8 cellular contexts compared by ENCODE assay signal in genomic region chr1:58922302-58923089, GRCh38.
DNase-seq lines count a peak whose midpoint lies in the region; ATAC-seq and TF ChIP-seq lines count a peak whose summit lies in the region.

No MANE protein-coding gene starts in this region.

- no peaks in the 10 kb centered on the region for H3K79me1 ChIP-seq in H9 (ENCODE audit: insufficient read depth, low read depth, low read length, poor library complexity, severe bottlenecking)

- H4K20me1 ChIP-seq in SK-N-SH (ENCODE audit: insufficient read depth) (no peaks in the 10 kb centered on the region), H9 (ENCODE audit: control insufficient read depth, insufficient read depth, insufficient read length) (no peaks in the 10 kb centered on the region)

- H2BK20ac ChIP-seq in H9 (ENCODE audit: low read depth, low read length, poor library complexity, severe bottlenecking): no peak overlapping the region

- H3K18ac ChIP-seq in H9 (ENCODE audit: insufficient read length, low read depth, low read length): no peak overlapping the region

- H3K9me3 Mint-ChIP-seq in activated CD8-positive, alpha-beta memory T cell treated with anti-CD3 and anti-CD28 coated beads, Interleukin-2, amount 10 ng/mL, durations not matched to agents 7 days and 5 days (ENCODE audit: low read depth): peaks cover 4% of the 10 kb centered on the region
- H3K9me3 Mint-ChIP-seq in H9: peaks cover 0 to 3% of the 10 kb centered on the region in 2 experiments; a peak in 2 of 5 replicates

- TF ChIP-seq RAD21 in SK-N-SH (IDR thresholded peaks at IDR 0.05; ENCODE audit: low read length): no peak

- ATAC-seq in SK-N-SH treated with all-trans-retinoic acid at 6 μM for 48 hours: peak; percentile 79
- ATAC-seq in HG03095 (IDR thresholded peaks at IDR 0.05; ENCODE audit: unreplicated experiment): peak; percentile 98
- ATAC-seq in activated CD8-positive, alpha-beta memory T cell treated with anti-CD3 and anti-CD28 coated beads, Interleukin-2, amount 10 ng/mL, durations not matched to agents 7 days and 5 days: peak; percentile 99

- no peaks in the 10 kb centered on the region for H3K79me2 ChIP-seq in SK-N-SH (ENCODE audit: insufficient read depth)
- no peaks in the 10 kb centered on the region for H3K79me2 ChIP-seq in H9 (ENCODE audit: insufficient read depth, low read length)

- no peak overlapping the region for H2AK5ac ChIP-seq in H9 (ENCODE audit: insufficient read length, low read length)

- POLR2A ChIA-PET in SK-N-SH (lab: Yijun Ruan, JAX): no interaction called here

- H3K4me1 ChIP-seq in SK-N-SH (ENCODE audit: control insufficient read depth in 1 of 2, insufficient read depth in 2 of 2, low read depth in 1 of 2, low read length in 1 of 2) (0 out of 4 replicates have a peak, but pooled peaks cover 0 to 4% of the 10 kb centered on the region in 2 experiments), left ventricle myocardium inferior (peaks cover 31% of the 10 kb centered on the region), H9 (ENCODE audit: insufficient read depth, low read length) (no peaks in the 10 kb centered on the region)

- no peak overlapping the region for H4K8ac ChIP-seq in H9 (replicated peaks; ENCODE audit: insufficient read length, low read depth, low read length)

- H3K4me3 Mint-ChIP-seq in activated CD8-positive, alpha-beta memory T cell treated with anti-CD3 and anti-CD28 coated beads, Interleukin-2, amount 10 ng/mL, durations not matched to agents 7 days and 5 days: peak overlapping the region; percentile 9
- no peak overlapping the region for H3K4me3 Mint-ChIP-seq in H9

- H3K23me2 ChIP-seq in H9 (ENCODE audit: insufficient read length, low read depth, low read length, poor library complexity, severe bottlenecking): no peaks in the 10 kb centered on the region

- intact Hi-C loops in left ventricle myocardium inferior (cut with micrococcal nuclease): no loop called here

- H3K9me2 ChIP-seq in SK-N-SH: no peaks in the 10 kb centered on the region

- H3K27me3 ChIP-seq in SK-N-SH (ENCODE audit: insufficient read depth) (no peaks in the 10 kb centered on the region), left ventricle myocardium inferior (ENCODE audit: low read depth) (no peaks in the 10 kb centered on the region), H9 (ENCODE audit: insufficient read depth, low read length) (no peaks in the 10 kb centered on the region)

- H3K36me3 Mint-ChIP-seq in activated CD8-positive, alpha-beta memory T cell treated with anti-CD3 and anti-CD28 coated beads, Interleukin-2, amount 10 ng/mL, durations not matched to agents 7 days and 5 days: peaks cover 4% of the 10 kb centered on the region
- peaks cover 0 to 4% (median 0%) of the 10 kb centered on the region in 3 experiments; a peak in 1 of 7 replicates for H3K36me3 Mint-ChIP-seq in H9 (ENCODE audit: insufficient read depth in 1 of 3, low read depth in 3 of 3)

- no peaks in the 10 kb centered on the region for H3F3A ChIP-seq in SK-N-SH (replicated peaks; ENCODE audit: insufficient read depth)

- H3K9ac ChIP-seq in SK-N-SH: no peak overlapping the region
- H3K9ac ChIP-seq in H9 (ENCODE audit: extremely low read depth, insufficient read length, low read length): no peak overlapping the region

- H3K9me3 ChIP-seq in SK-N-SH (no peaks in the 10 kb centered on the region), left ventricle myocardium inferior (replicated peaks) (no peaks in the 10 kb centered on the region), H9 (ENCODE audit: control insufficient read depth, low read depth, low read length) (no peaks in the 10 kb centered on the region)

- no peak overlapping the region for H2BK15ac ChIP-seq in H9 (ENCODE audit: low read depth, low read length)

- H2BK12ac ChIP-seq in H9 (ENCODE audit: insufficient read length, low read depth, low read length): no peak overlapping the region

- no peak overlapping the region for H3T11ph ChIP-seq in H9 (ENCODE audit: low read length)

- no peak overlapping the region for H2BK120ac ChIP-seq in H9 (ENCODE audit: low read depth, low read length, poor library complexity, severe bottlenecking)

- no peaks in the 10 kb centered on the region for H3K36me3 ChIP-seq in SK-N-SH (replicated peaks in 1 of 2; ENCODE audit: control insufficient read depth in 1 of 2, insufficient read depth in 2 of 2, low read length in 1 of 2)
- H3K36me3 ChIP-seq in left ventricle myocardium inferior: no peaks in the 10 kb centered on the region

- peaks cover under 1% of the 10 kb centered on the region for H3K27me3 Mint-ChIP-seq in activated CD8-positive, alpha-beta memory T cell treated with anti-CD3 and anti-CD28 coated beads, Interleukin-2, amount 10 ng/mL, durations not matched to agents 7 days and 5 days
- peaks cover 2% of the 10 kb centered on the region for H3K27me3 Mint-ChIP-seq in H9 (ENCODE audit: low read depth)

- H3K27ac ChIP-seq in SK-N-SH (ENCODE audit: low read depth in 2 of 2, low read length in 1 of 2): no peak overlapping the region
- H3K27ac ChIP-seq in left ventricle myocardium inferior (replicated peaks): peak overlapping the region; percentile 59
- H3K27ac ChIP-seq in H9 (ENCODE audit: insufficient read length, low read depth, low read length): no peak overlapping the region

- no peak overlapping the region for H4K5ac ChIP-seq in H9 (ENCODE audit: insufficient read length, low read depth, low read length)

- CTCF ChIA-PET in SK-N-SH (lab: Yijun Ruan, JAX): no interaction called here
- CTCF ChIA-PET in activated CD8-positive, alpha-beta memory T cell treated with anti-CD3 and anti-CD28 coated beads, Interleukin-2, amount 10 ng/mL, durations not matched to agents 7 days and 5 days (lab: Charles Lee): interaction anchor here (0.7 to 1.4 kb wide), 5 partner anchors 9 to 121 kb away, joined by 3 to 5 read pairs (median 3); no protein-coding TSS in a partner anchor

- in situ Hi-C loops in KBM-7 (cut with MboI; ENCODE audit: low pct_unique_long_range_greater_than_20kb, low sequenced_read_pairs): no loop called here

- peaks cover 39% of the 10 kb centered on the region for H3K4me1 Mint-ChIP-seq in activated CD8-positive, alpha-beta memory T cell treated with anti-CD3 and anti-CD28 coated beads, Interleukin-2, amount 10 ng/mL, durations not matched to agents 7 days and 5 days
- no peaks in the 10 kb centered on the region for H3K4me1 Mint-ChIP-seq in H9

- no peak overlapping the region for H2BK5ac ChIP-seq in H9 (ENCODE audit: insufficient read length, low read length)

- H2AFZ ChIP-seq in SK-N-SH (ENCODE audit: low read depth) (no peak overlapping the region), H9 (ENCODE audit: low read length) (no peak overlapping the region)

- TF ChIP-seq CTCF in SK-N-SH (IDR thresholded peaks at IDR 0.05): no peak
- TF ChIP-seq CTCF in left ventricle myocardium inferior (IDR thresholded peaks at IDR 0.05; ENCODE audit: borderline replicate concordance): no peak
- TF ChIP-seq CTCF in H9 (conservative IDR thresholded peaks at IDR 0.05): no peak

- no peak overlapping the region for H3K14ac ChIP-seq in H9 (ENCODE audit: insufficient read depth, low read length)

- H3K27ac Mint-ChIP-seq in activated CD8-positive, alpha-beta memory T cell treated with anti-CD3 and anti-CD28 coated beads, Interleukin-2, amount 10 ng/mL, durations not matched to agents 7 days and 5 days: peak overlapping the region; percentile 86
- no peak overlapping the region; a peak in 1 of 7 replicates for H3K27ac Mint-ChIP-seq in H9

- no peak overlapping the region for H3K4me3 ChIP-seq in SK-N-SH (ENCODE audit: low read depth in 2 of 2, low read length in 1 of 2)
- no peak overlapping the region for H3K4me3 ChIP-seq in left ventricle myocardium inferior

- no peak overlapping the region for H3K4ac ChIP-seq in H9 (ENCODE audit: low read depth, low read length)

- DNase-seq in SK-N-SH: no peak
- DNase-seq in activated CD8-positive, alpha-beta memory T cell treated with anti-CD3 and anti-CD28 coated beads, Interleukin-2, amount 10 ng/mL, durations not matched to agents 7 days and 5 days: peak; percentile 92
- peak; percentile 71 for DNase-seq in left ventricle myocardium inferior
- DNase-seq in stimulated activated CD8-positive, alpha-beta memory T cell treated with anti-CD3 and anti-CD28 coated beads, Interleukin-15, amount 100 ng/mL, for 1 hour (ENCODE audit: low read depth): peak; percentile 7
- no peak for DNase-seq in H9
- no peak for DNase-seq in KBM-7

- H3K56ac ChIP-seq in H9 (ENCODE audit: insufficient read length, low read depth, low read length): no peak overlapping the region

- 74% methylated on average over 12 of the region's 13 CpGs for WGBS in SK-N-SH (ENCODE audit: low lambda C conversion rate)
- no CpG with 5 or more reads among the region's 13 CpGs for WGBS in H9 (ENCODE audit: extremely low coverage, insufficient read length, low lambda C conversion rate)

- no peak overlapping the region for H4K91ac ChIP-seq in H9 (ENCODE audit: insufficient read length, low read depth, low read length)

- H3K23ac ChIP-seq in H9 (ENCODE audit: insufficient read length, low read depth, low read length): no peak overlapping the region

- TF ChIP-seq EP300 in SK-N-SH (IDR thresholded peaks at IDR 0.05; ENCODE audit: borderline replicate concordance in 1 of 2, low read depth in 1 of 2, low read length in 1 of 2): no peak

- H3K4me2 ChIP-seq in SK-N-SH (no peak overlapping the region), H9 (ENCODE audit: insufficient read depth, insufficient read length, low read length) (no peak overlapping the region)

TF ChIP-seq in SK-N-SH treated with all-trans-retinoic acid at 6 μM for 48 hours, 23 proteins besides CTCF, POLR2A, EP300 and RAD21:
- TF ChIP-seq ZFP3 (CRISPR knock-in tag; IDR thresholded peaks at IDR 0.05) (no peak), ARNTL (CRISPR knock-in tag; IDR thresholded peaks at IDR 0.05; ENCODE audit: borderline replicate concordance, low read depth) (no peak), ZFP30 (CRISPR knock-in tag; IDR thresholded peaks at IDR 0.05) (no peak), TCF4 (CRISPR knock-in tag; IDR thresholded peaks at IDR 0.05; ENCODE audit: borderline replicate concordance) (no peak), ZNF8 (CRISPR knock-in tag; IDR thresholded peaks at IDR 0.05) (no peak)

TF ChIP-seq in SK-N-SH, 30 proteins besides CTCF, POLR2A, EP300 and RAD21 (continues in another document):
- TF ChIP-seq IRF3 (IDR thresholded peaks at IDR 0.05; ENCODE audit: low read depth, low read length) (no peak), FOXJ3 (CRISPR knock-in tag; IDR thresholded peaks at IDR 0.05) (no peak), MXI1 (IDR thresholded peaks at IDR 0.05; ENCODE audit: low read depth, low read length) (no peak), SIN3A (IDR thresholded peaks at IDR 0.05; ENCODE audit: borderline replicate concordance, low read depth, low read length) (no peak), NFIC (IDR thresholded peaks at IDR 0.05; ENCODE audit: borderline replicate concordance) (no peak)

Comparison
In these comparisons a context has a peak if more than half of its experiments do, and no peak if none do; other contexts are left out.
1. DNase-seq: peak in activated CD8-positive, alpha-beta memory T cell treated with anti-CD3 and anti-CD28 coated beads, Interleukin-2, amount 10 ng/mL, durations not matched to agents 7 days and 5 days (single experiment), left ventricle myocardium inferior (single experiment) and stimulated activated CD8-positive, alpha-beta memory T cell treated with anti-CD3 and anti-CD28 coated beads, Interleukin-15, amount 100 ng/mL, for 1 hour (single experiment); none in SK-N-SH (single experiment), H9 (single experiment) and KBM-7 (single experiment).
2. Peak in every context shown above with its lines, with median percentiles within 50 percentile points of each other: ATAC-seq.